In genomic region chr12:217029-217428, GRCh38 we compare ENCODE assay signal across 12 cellular contexts. TPM values are rescaled to one million over a fixed set of nuclear protein-coding genes. Genes with fewer than 3 reads are reported as not detected.
DNase-seq lines count a peak whose midpoint lies in the region; ATAC-seq, FAIRE-seq and TF ChIP-seq lines count a peak whose summit lies in the region.
"Not testable (repeated sequence)": the region's sequence is repeated elsewhere in the genome, so short reads cannot be mapped to it uniquely, and the experiment has no call there.
"Had no signal": no experiment of that assay in that cellular context is flagged by ENCODE, and none has a peak within 500 bp of the region (broad histone marks: within the 10 kb centered on the region; RNA-seq: fewer than 3 reads in every experiment).

No MANE protein-coding gene starts in this region.

- H3K27ac Mint-ChIP-seq in CD4-positive, CD25-positive, alpha-beta regulatory T cell = peak overlapping the region in 2 of 3 donors; percentile 62 to 76
- H3K27ac Mint-ChIP-seq in endothelial cell (ENCODE audit: unreplicated experiment) = peak overlapping the region; percentile 74
- H3K27ac Mint-ChIP-seq in neural crest cell (ENCODE audit: unreplicated experiment) = peak overlapping the region; percentile 81

- H2AFZ ChIP-seq in osteoblast (ENCODE audit: low read length) = not testable (repeated sequence)

- not testable (repeated sequence) for H3K36me3 Mint-ChIP-seq in CD4-positive, CD25-positive, alpha-beta regulatory T cell; endothelial cell (ENCODE audit: low read depth, unreplicated experiment); neural crest cell (ENCODE audit: low read depth)

- not testable (repeated sequence) for H3K4me1 Mint-ChIP-seq in CD4-positive, CD25-positive, alpha-beta regulatory T cell; neural crest cell
- H3K4me1 Mint-ChIP-seq in endothelial cell (ENCODE audit: unreplicated experiment) = peaks cover 21% of the 10 kb centered on the region

- not testable (repeated sequence) for H3K79me2 ChIP-seq in osteoblast (ENCODE audit: insufficient read depth, low read length)

- peak; percentile 13 for FAIRE-seq in HTR-8/SVneo (lab: Jason Lieb, UNC)

- not testable (repeated sequence) for H3K4me1 ChIP-seq in CD4-positive, CD25-positive, alpha-beta regulatory T cell (ENCODE audit: control insufficient read depth, insufficient read depth, low read length, poor library complexity, severe bottlenecking); osteoblast (ENCODE audit: insufficient read depth, low read length)

- peaks cover 22% of the 10 kb centered on the region for H3K27me3 Mint-ChIP-seq in CD4-positive, CD25-positive, alpha-beta regulatory T cell
- not testable (repeated sequence) for H3K27me3 Mint-ChIP-seq in endothelial cell (ENCODE audit: unreplicated experiment)
- H3K27me3 Mint-ChIP-seq in neural crest cell (ENCODE audit: low read depth) = peaks cover 22% of the 10 kb centered on the region

- H3K27ac ChIP-seq in CD4-positive, CD25-positive, alpha-beta regulatory T cell (ENCODE audit: insufficient read depth, low read length, poor library complexity, severe bottlenecking); osteoblast (ENCODE audit: low read depth, low read length): not testable (repeated sequence)

- H3K27me3 ChIP-seq in CD4-positive, CD25-positive, alpha-beta regulatory T cell (ENCODE audit: control insufficient read depth, insufficient read depth, low read length) = not testable (repeated sequence)
- H3K27me3 ChIP-seq in osteoblast (ENCODE audit: insufficient read depth, low read length) = peaks cover 40% of the 10 kb centered on the region

- TF ChIP-seq CTCF in endothelial cell (IDR thresholded peaks at IDR 0.05; ENCODE audit: unreplicated experiment); neural crest cell (conservative IDR thresholded peaks at IDR 0.05); osteoblast (IDR thresholded peaks at IDR 0.05; ENCODE audit: extremely low read depth, low read depth, low read length): not testable (repeated sequence)

- not testable (repeated sequence) for H3K4me3 ChIP-seq in CD4-positive, CD25-positive, alpha-beta regulatory T cell (ENCODE audit: low read depth, low read length); osteoblast (ENCODE audit: insufficient read depth, low read length)

- not testable (repeated sequence) for H3K9me3 ChIP-seq in CD4-positive, CD25-positive, alpha-beta regulatory T cell (ENCODE audit: control insufficient read depth in 2 of 2, low read length in 2 of 2); osteoblast (ENCODE audit: low read depth, low read length)

- ATAC-seq in CD4-positive, CD25-positive, alpha-beta regulatory T cell (ENCODE audit: low read depth in 2 of 2) = not testable (repeated sequence)

- H3K9me3 Mint-ChIP-seq in CD4-positive, CD25-positive, alpha-beta regulatory T cell; endothelial cell (ENCODE audit: unreplicated experiment); neural crest cell: not testable (repeated sequence)

- H3K36me3 ChIP-seq in CD4-positive, CD25-positive, alpha-beta regulatory T cell (ENCODE audit: control insufficient read depth, insufficient read depth, low read length); osteoblast (ENCODE audit: insufficient read depth, low read length): not testable (repeated sequence)

- not testable (repeated sequence) for DNase-seq in CD4-positive, CD25-positive, alpha-beta regulatory T cell; HTR-8/SVneo (ENCODE audit: insufficient read length, low spot score); endothelial cell (ENCODE audit: low spot score); neural crest cell (ENCODE audit: low read depth, low spot score)
- DNase-seq in osteoblast (ENCODE audit: insufficient read length, low spot score, missing footprints) = peak; percentile 15

- not testable (repeated sequence) for H3K4me3 Mint-ChIP-seq in CD4-positive, CD25-positive, alpha-beta regulatory T cell; neural crest cell
- peak overlapping the region; percentile 0 for H3K4me3 Mint-ChIP-seq in endothelial cell (ENCODE audit: unreplicated experiment)

- H3K4me2 ChIP-seq in osteoblast (ENCODE audit: insufficient read depth, low read length) = not testable (repeated sequence)

- not testable (repeated sequence) for H4K20me1 ChIP-seq in osteoblast (ENCODE audit: insufficient read depth, low read length)

RNA-seq across cellular contexts. Expression of gene SLC6A12, which starts 3.1 kb away (rescaled TPM):
- total RNA-seq in CD4-positive, CD25-positive, alpha-beta regulatory T cell = not detected
- polyA plus RNA-seq in CD4-positive, CD25-positive, alpha-beta regulatory T cell = not detected
- 0.26 TPM for total RNA-seq in endothelial cell (ENCODE audit: unreplicated experiment)
- 0.14 and 0.47 TPM in 2 replicates for total RNA-seq in neural crest cell
- not detected in 2 replicates for total RNA-seq in osteoblast
- total RNA-seq: B cell, G401 had no signal
- polyA plus RNA-seq: BJ; CD4-positive, alpha-beta memory T cell; CD8-positive, alpha-beta memory T cell had no signal

RNA-seq across cellular contexts. Expression of gene SLC6A13, which starts 45.6 kb away (rescaled TPM):
- 0.49 TPM for total RNA-seq in CD4-positive, CD25-positive, alpha-beta regulatory T cell
- polyA plus RNA-seq in CD4-positive, CD25-positive, alpha-beta regulatory T cell = not detected
- total RNA-seq in endothelial cell (ENCODE audit: unreplicated experiment) = 0.90 TPM
- total RNA-seq in neural crest cell = 0.27 and 0.30 TPM in 2 replicates
- not detected in 2 replicates for total RNA-seq in osteoblast
- total RNA-seq: A172, Daoy, G401 had no signal
- polyA plus RNA-seq: BJ; CD8-positive, alpha-beta memory T cell had no signal
